In genomic region chr17:49231563-49231894, GRCh38 we compare ENCODE assay signal across 15 cellular contexts. TPM values are rescaled to one million over a fixed set of nuclear protein-coding genes. Genes with fewer than 3 reads are reported as not detected.
A peak's percentile ranks its signal among the peaks of the same experiment; 100 is the strongest.
DNase-seq lines count a peak whose midpoint lies in the region; TF ChIP-seq lines count a peak whose summit lies in the region.
"Had no signal": no experiment of that assay in that cellular context is flagged by ENCODE, and none has a peak within 500 bp of the region (broad histone marks: within the 10 kb centered on the region; RNA-seq: fewer than 3 reads in every experiment).

No MANE protein-coding gene starts in this region.

- H3K79me2 ChIP-seq in Karpas-422 (ENCODE audit: low read length), result no peaks in the 10 kb centered on the region
- H3K79me2 ChIP-seq in neural progenitor cell (ENCODE audit: low read depth), result no peaks in the 10 kb centered on the region

- DNase-seq in T-helper 2 cell treated with Interferon-gamma antibody and Interleukin-4, amounts not matched to agents 5 μg/mL and 100 μg/mL, for 36 hours (ENCODE audit: low spot score), result no peak
- no peak for DNase-seq in T-helper 2 cell
- DNase-seq in Karpas-422, result no peak
- DNase-seq in coronary artery (ENCODE audit: low spot score), result no peak
- no peak for DNase-seq in neural progenitor cell (ENCODE audit: low spot score)
- no peak for DNase-seq in mucosa of gallbladder (ENCODE audit: low spot score)
- DNase-seq in GM10248 (ENCODE audit: extremely low spot score), result no peak
- DNase-seq in superior temporal gyrus (ENCODE audit: extremely low spot score), result no peak
- DNase-seq: activated gamma-delta T cell treated with Interleukin-2 at 50 U/mL for 16 hours; effector CD4-positive, alpha-beta T cell; GF-D8; NCI-H1092; NK-92 treated with Interleukin-12 subunit alpha and Interleukin-12 subunit beta, amount 100 ng/mL, for 24 hours; stimulated activated CD4-positive, alpha-beta T cell treated with anti-CD3 and anti-CD28 coated beads, Interleukin-2, amount 100 ng/mL, for 24 hours had no signal

- no peaks in the 10 kb centered on the region for H3K9me2 ChIP-seq in Karpas-422 (replicated peaks; ENCODE audit: insufficient read depth, low read length)

- peaks cover 8% of the 10 kb centered on the region for H3K4me1 Mint-ChIP-seq in T-helper 2 cell treated with Interferon-gamma antibody and Interleukin-4, amounts not matched to agents 5 μg/mL and 100 μg/mL, for 36 hours (ENCODE audit: low read depth)
- peaks cover 11% of the 10 kb centered on the region for H3K4me1 Mint-ChIP-seq in neural progenitor cell

- H2AFZ ChIP-seq in Karpas-422 (ENCODE audit: low read length) (no peak overlapping the region), neural progenitor cell (replicated peaks) (no peak overlapping the region)

- no peaks in the 10 kb centered on the region for H3K27me3 ChIP-seq in Karpas-422 (ENCODE audit: low read length)
- H3K27me3 ChIP-seq in neural progenitor cell, result peaks cover 66% of the 10 kb centered on the region

- H4K20me1 ChIP-seq in Karpas-422 (ENCODE audit: insufficient read depth, low read depth, low read length) (no peaks in the 10 kb centered on the region; the same call in 1 of the 2 replicates), neural progenitor cell (ENCODE audit: low read depth) (no peaks in the 10 kb centered on the region)

- H3K27ac ChIP-seq in Karpas-422 (ENCODE audit: low read length), result no peak overlapping the region
- no peak overlapping the region for H3K27ac ChIP-seq in coronary artery
- no peak overlapping the region for H3K27ac ChIP-seq in neural progenitor cell

- POLR2A ChIA-PET in GM10248 (lab: Yijun Ruan, JAX), result interaction anchor here (0.7 kb wide), 1 partner anchor 866 kb away, joined by 7 read pairs; no protein-coding TSS in a partner anchor

- peak overlapping the region; percentile 87 for H3K4me3 Mint-ChIP-seq in T-helper 2 cell treated with Interferon-gamma antibody and Interleukin-4, amounts not matched to agents 5 μg/mL and 100 μg/mL, for 36 hours
- H3K4me3 Mint-ChIP-seq in neural progenitor cell, result peak overlapping the region; percentile 83

- H3K4me3 ChIP-seq in Karpas-422 (ENCODE audit: low read length) (peak overlapping the region; percentile 62), coronary artery (peak overlapping the region; percentile 74), neural progenitor cell (no peak overlapping the region)

- H3K36me3 ChIP-seq in Karpas-422 (ENCODE audit: insufficient read depth, low read length) (no peaks in the 10 kb centered on the region), neural progenitor cell (no peaks in the 10 kb centered on the region)

- TF ChIP-seq CTCF in coronary artery (IDR thresholded peaks at IDR 0.05), result no peak
- TF ChIP-seq CTCF in neural progenitor cell (IDR thresholded peaks at IDR 0.05), result no peak
- TF ChIP-seq CTCF in GM10248 (IDR thresholded peaks at IDR 0.05; ENCODE audit: control extremely low read depth, extremely low read depth, low read depth, missing control alignments), result no peak

- H3K9ac ChIP-seq in Karpas-422 (ENCODE audit: low read length) (peak overlapping the region; percentile 53), neural progenitor cell (no peak overlapping the region)

- H3K9me3 ChIP-seq in Karpas-422 (ENCODE audit: low read length), result no peaks in the 10 kb centered on the region
- no peaks in the 10 kb centered on the region for H3K9me3 ChIP-seq in neural progenitor cell (ENCODE audit: low read depth)

- no peaks in the 10 kb centered on the region for H3K36me3 Mint-ChIP-seq in T-helper 2 cell treated with Interferon-gamma antibody and Interleukin-4, amounts not matched to agents 5 μg/mL and 100 μg/mL, for 36 hours (ENCODE audit: low read depth)
- H3K36me3 Mint-ChIP-seq in neural progenitor cell, result no peaks in the 10 kb centered on the region

- CTCF ChIA-PET in GM10248 (lab: Yijun Ruan, JAX), result interaction anchor here (1.0 to 8.7 kb wide), 3 partner anchors 7 to 51 kb away, joined by 3 to 124 read pairs (median 5); no protein-coding TSS in a partner anchor

- H3K4me2 ChIP-seq in Karpas-422 (ENCODE audit: low read depth, low read length, poor library complexity, severe bottlenecking), result peak overlapping the region; percentile 87
- H3K4me2 ChIP-seq in neural progenitor cell, result peak overlapping the region; percentile 82

- peaks cover 37% of the 10 kb centered on the region for H3K27me3 Mint-ChIP-seq in T-helper 2 cell treated with Interferon-gamma antibody and Interleukin-4, amounts not matched to agents 5 μg/mL and 100 μg/mL, for 36 hours (ENCODE audit: low read depth)
- peaks cover 40% of the 10 kb centered on the region for H3K27me3 Mint-ChIP-seq in neural progenitor cell (ENCODE audit: insufficient read depth, low read depth)

- H3K9me3 Mint-ChIP-seq in T-helper 2 cell treated with Interferon-gamma antibody and Interleukin-4, amounts not matched to agents 5 μg/mL and 100 μg/mL, for 36 hours, result no peaks in the 10 kb centered on the region
- H3K9me3 Mint-ChIP-seq in neural progenitor cell, result no peaks in the 10 kb centered on the region

- peaks cover 15% of the 10 kb centered on the region for H3K4me1 ChIP-seq in Karpas-422 (ENCODE audit: low read length)
- no peaks in the 10 kb centered on the region for H3K4me1 ChIP-seq in neural progenitor cell

- no peak overlapping the region for H3K27ac Mint-ChIP-seq in T-helper 2 cell treated with Interferon-gamma antibody and Interleukin-4, amounts not matched to agents 5 μg/mL and 100 μg/mL, for 36 hours
- H3K27ac Mint-ChIP-seq in neural progenitor cell, result no peak overlapping the region

- H3F3A ChIP-seq in neural progenitor cell (ENCODE audit: low read depth), result peaks cover 7% of the 10 kb centered on the region

RNA-seq across cellular contexts. Expression of gene PHOSPHO1, which starts 0.9 kb away (rescaled TPM):
- 2.3 TPM in 1 of 2 replicates, not detected in the other for total RNA-seq in Karpas-422 (2014; rRNA removed; shearing (Covaris generic); ENCODE audit: low replicate concordance)
- total RNA-seq in neural progenitor cell (ENCODE audit: low replicate concordance), result 0.06 TPM in 1 of 2 replicates, not detected in the other
- total RNA-seq in mucosa of gallbladder, result 0.23 TPM
- total RNA-seq: subcutaneous adipose tissue had no signal

RNA-seq across cellular contexts. Expression of gene ABI3, which starts 21.0 kb away (rescaled TPM):
- 20.2 and 29.9 TPM in 2 replicates for total RNA-seq in Karpas-422 (2014; rRNA removed; shearing (Covaris generic); ENCODE audit: low replicate concordance)
- total RNA-seq in neural progenitor cell (ENCODE audit: low replicate concordance), result not detected in 2 replicates
- 15.8 TPM for total RNA-seq in mucosa of gallbladder

RNA-seq across cellular contexts. Expression of gene GNGT2, which starts 21.2 kb away (rescaled TPM):
- 25.3 and 40.2 TPM in 2 replicates for total RNA-seq in Karpas-422 (2014; rRNA removed; shearing (Covaris generic); ENCODE audit: low replicate concordance)
- total RNA-seq in neural progenitor cell (ENCODE audit: low replicate concordance) (not detected in 2 replicates), mucosa of gallbladder (3.4 TPM)

Comparison
In these comparisons a context has a peak if more than half of its experiments do, and no peak if none do; other contexts are left out.
1. RNA of gene ABI3, which starts 21.0 kb away (total RNA-seq): 20.2 to 29.9 TPM in Karpas-422 and 15.8 TPM in mucosa of gallbladder (single experiment); not detected in neural progenitor cell; every median in the first group is over 10 times any median in the second.